12 cellular contexts compared by ENCODE assay signal in the genomic region with DNA sequence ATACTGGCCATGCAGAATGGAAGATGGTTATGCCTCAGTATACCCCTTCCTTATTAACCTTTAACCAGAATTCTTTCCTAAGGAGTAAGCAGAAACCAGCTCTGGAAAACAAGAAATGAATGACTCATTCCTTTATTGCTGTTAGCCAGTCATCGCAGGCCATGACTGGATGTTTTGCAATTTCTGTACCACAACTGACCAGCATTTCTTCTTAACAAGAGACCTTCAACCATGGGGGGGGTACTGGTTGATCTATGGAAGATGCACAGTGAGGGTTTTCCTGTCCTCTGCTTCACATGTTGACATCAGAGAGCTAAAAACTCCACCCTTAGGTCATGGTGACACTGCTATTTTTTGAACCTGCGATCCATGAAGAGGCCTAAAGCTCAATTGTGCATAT. TPM values are rescaled to one million over a fixed set of nuclear protein-coding genes. Genes with fewer than 3 reads are reported as not detected.
DNase-seq lines count a peak whose midpoint lies in the region; ATAC-seq and TF ChIP-seq lines count a peak whose summit lies in the region.
"Had no signal": no experiment of that assay in that cellular context is flagged by ENCODE, and none has a peak within 500 bp of the region (broad histone marks: within the 10 kb centered on the region; RNA-seq: fewer than 3 reads in every experiment).

No MANE protein-coding gene starts in this region.

- no peaks in the 10 kb centered on the region for H3F3A ChIP-seq in MM.1S (ENCODE audit: insufficient read depth, low read length)

- H3K36me3 ChIP-seq in vagina (no peaks in the 10 kb centered on the region), MM.1S (replicated peaks; ENCODE audit: insufficient read depth, low read length) (no peaks in the 10 kb centered on the region)
- H3K36me3 ChIP-seq: left ventricle myocardium inferior had no signal

- peak; percentile 6 for DNase-seq in ELF-1 (ENCODE audit: low read depth, low spot score)
- DNase-seq in NCI-H460 (ENCODE audit: extremely low read depth, low read depth) = peak; percentile 59
- DNase-seq in cardiac fibroblast (ENCODE audit: low read depth in 2 of 2) = peak; percentile 81 to 91
- no peak for DNase-seq in omental fat pad (ENCODE audit: low spot score)
- DNase-seq in vagina (ENCODE audit: extremely low spot score in 2 of 2) = no peak
- no peak for DNase-seq in MM.1S
- DNase-seq: left ventricle myocardium inferior, NCI-H2081 treated with DMSO at 0.1 percent for 48 hours, retina, T-helper 1 cell had no signal

- no peaks in the 10 kb centered on the region for H3K79me2 ChIP-seq in MM.1S (ENCODE audit: low read length)

- no peak overlapping the region for H2AFZ ChIP-seq in MM.1S (ENCODE audit: low read length)

- TF ChIP-seq POLR2A in vagina (IDR thresholded peaks at IDR 0.05) = no peak

- no peaks in the 10 kb centered on the region for H4K20me1 ChIP-seq in MM.1S (ENCODE audit: insufficient read depth, low read length)

- H3K4me1 ChIP-seq in vagina (no peaks in the 10 kb centered on the region), MM.1S (ENCODE audit: low read length) (no peaks in the 10 kb centered on the region)
- H3K4me1 ChIP-seq: left ventricle myocardium inferior had no signal

- H3K9ac ChIP-seq in MM.1S (ENCODE audit: low read length) = no peak overlapping the region

- H3K4me2 ChIP-seq in MM.1S (ENCODE audit: low read depth, low read length) = no peak overlapping the region

- TF ChIP-seq CTCF in cardiac fibroblast (IDR thresholded peaks at IDR 0.05; ENCODE audit: low read depth, low read length) (no peak), omental fat pad (IDR thresholded peaks at IDR 0.05) (no peak), vagina (IDR thresholded peaks at IDR 0.05) (no peak), MM.1S (IDR thresholded peaks at IDR 0.05; ENCODE audit: low read length) (no peak)

- no peaks in the 10 kb centered on the region for H3K9me3 ChIP-seq in vagina
- H3K9me3 ChIP-seq in MM.1S (replicated peaks; ENCODE audit: insufficient read depth, low read length) = no peaks in the 10 kb centered on the region
- H3K9me3 ChIP-seq: left ventricle myocardium inferior had no signal

- no peaks in the 10 kb centered on the region for H3K27me3 ChIP-seq in vagina
- H3K27me3 ChIP-seq in MM.1S (replicated peaks; ENCODE audit: insufficient read depth, low read length) = no peaks in the 10 kb centered on the region

- H3K9me2 ChIP-seq in MM.1S (replicated peaks; ENCODE audit: insufficient read depth, low read length) = no peaks in the 10 kb centered on the region

- ATAC-seq in omental fat pad (ENCODE audit: low FRiP score) (peak; percentile 41), HG02970 (IDR thresholded peaks at IDR 0.05; ENCODE audit: low FRiP score, unreplicated experiment) (no peak), GM21447 (IDR thresholded peaks at IDR 0.05; ENCODE audit: unreplicated experiment) (no peak)

- intact Hi-C loops in vagina (cut with DNase I) = no loop called here

- H3K27ac ChIP-seq in vagina (no peak overlapping the region), MM.1S (ENCODE audit: low read length) (no peak overlapping the region)
- H3K27ac ChIP-seq: left ventricle myocardium inferior had no signal

- no peak overlapping the region for H3K4me3 ChIP-seq in cardiac fibroblast (replicated peaks in 1 of 2; ENCODE audit: low read depth in 2 of 2, low read length in 2 of 2)
- H3K4me3 ChIP-seq in vagina = no peak overlapping the region
- H3K4me3 ChIP-seq in MM.1S (ENCODE audit: low read length) = no peak overlapping the region
- H3K4me3 ChIP-seq: left ventricle myocardium inferior had no signal

RNA-seq across cellular contexts. Expression of a gene that starts 28.0 kb away (rescaled TPM):
- total RNA-seq in NCI-H460 (2014; rRNA removed; shearing (Covaris generic)) = 14.1 and 20.0 TPM in 2 replicates
- 6.3 and 7.0 TPM in 2 replicates for polyA plus RNA-seq in NCI-H460 (2014; cell fraction: nucleus; rRNA removed)
- 10 to 100 TPM; 15.9 to 27.6 (median 18.3) TPM for total RNA-seq in omental fat pad
- total RNA-seq in vagina = 15.7 TPM

RNA-seq across cellular contexts. Expression of a gene that starts 43.0 kb away (rescaled TPM):
- 154 and 171 TPM in 2 replicates for total RNA-seq in NCI-H460 (2014; rRNA removed; shearing (Covaris generic))
- polyA plus RNA-seq in NCI-H460 (2014; cell fraction: nucleus; rRNA removed) = 11.3 and 14.2 TPM in 2 replicates
- 10 to 100 TPM; 10.7 to 34.7 (median 15.8) TPM for total RNA-seq in omental fat pad
- total RNA-seq in vagina = 22.8 TPM

Comparison
In these comparisons a context has a peak if more than half of its experiments do, and no peak if none do; other contexts are left out.
1. DNase-seq: peak in ELF-1 (single experiment), NCI-H460 (single experiment) and cardiac fibroblast (2 of 2); none in omental fat pad (single experiment), vagina (0 of 2) and MM.1S (single experiment).